ENCODE assay signal across 11 cellular contexts in genomic region chr18:56168049-56168781, GRCh38.
DNase-seq lines count a peak whose midpoint lies in the region; ATAC-seq and TF ChIP-seq lines count a peak whose summit lies in the region.
"Had no signal": no experiment of that assay in that cellular context is flagged by ENCODE, and none has a peak within 500 bp of the region (broad histone marks: within the 10 kb centered on the region; RNA-seq: fewer than 3 reads in every experiment).

No MANE protein-coding gene starts in this region.

- H3K36me3 ChIP-seq in HUES48 (ENCODE audit: control insufficient read depth, insufficient read depth, low read length), result no peaks in the 10 kb centered on the region
- no peaks in the 10 kb centered on the region for H3K36me3 ChIP-seq in colonic mucosa
- H3K36me3 ChIP-seq in left lung, result no peaks in the 10 kb centered on the region
- no peaks in the 10 kb centered on the region for H3K36me3 ChIP-seq in tibial artery

- ATAC-seq in left lung (peak; percentile 21), GM19035 (IDR thresholded peaks at IDR 0.05; ENCODE audit: unreplicated experiment) (no peak), HG03175 (IDR thresholded peaks at IDR 0.05; ENCODE audit: unreplicated experiment) (no peak), HG02623 (IDR thresholded peaks at IDR 0.05; ENCODE audit: unreplicated experiment) (no peak)

- no peak for DNase-seq in colonic mucosa
- DNase-seq in left lung, result no peak
- no peak for DNase-seq in tibial artery
- DNase-seq in DMS79 (lab: John Stamatoyannopoulos, UW), result no peak
- DNase-seq: activated naive CD4-positive, alpha-beta T cell treated with Interleukin-2 at 50 U/mL for 16 hours; NCI-H1048; stimulated activated CD4-positive, alpha-beta T cell treated with anti-CD3 and anti-CD28 coated beads, Interleukin-4, amount 100 ng/mL, for 4 hours had no signal

- H3K27ac ChIP-seq in HUES48 (ENCODE audit: low read depth, low read length) (peak overlapping the region; percentile 85), colonic mucosa (peak overlapping the region; percentile 60), left lung (peak overlapping the region; percentile 13 to 77), tibial artery (peak overlapping the region; percentile 36 to 45)

- intact Hi-C loops in colonic mucosa (cut with DNase I), result no loop called here
- intact Hi-C loops in left lung (cut with DNase I), result no loop called here
- intact Hi-C loops in tibial artery (cut with DNase I; ENCODE audit: low total_unique reads), result no loop called here

- no peak overlapping the region for H3K4me3 ChIP-seq in HUES48 (ENCODE audit: low read depth, low read length)
- no peak overlapping the region for H3K4me3 ChIP-seq in colonic mucosa
- no peak overlapping the region for H3K4me3 ChIP-seq in left lung
- no peak overlapping the region for H3K4me3 ChIP-seq in tibial artery

- 0 out of 2 replicates have a peak overlapping the region, but pooled peaks have one; percentile 18 for H3K9ac ChIP-seq in HUES48 (ENCODE audit: low read depth, low read length)
- no peak overlapping the region for H3K9ac ChIP-seq in colonic mucosa (ENCODE audit: low read depth in 2 of 2, low read length in 2 of 2)

- H3K9me3 ChIP-seq in HUES48 (ENCODE audit: control insufficient read depth, insufficient read depth, low read length) (no peaks in the 10 kb centered on the region), colonic mucosa (no peaks in the 10 kb centered on the region), left lung (no peaks in the 10 kb centered on the region), tibial artery (no peaks in the 10 kb centered on the region)

- H3K27me3 ChIP-seq in HUES48 (ENCODE audit: control insufficient read depth, insufficient read depth, low read length) (no peaks in the 10 kb centered on the region), colonic mucosa (no peaks in the 10 kb centered on the region), left lung (no peaks in the 10 kb centered on the region), tibial artery (no peaks in the 10 kb centered on the region)

- H3K4me1 ChIP-seq in HUES48 (ENCODE audit: control insufficient read depth, insufficient read depth, low read length) (peaks cover 28% of the 10 kb centered on the region), colonic mucosa (no peaks in the 10 kb centered on the region), left lung (peaks cover 0 to 8% of the 10 kb centered on the region in 2 donors), tibial artery (peaks cover 0 to 24% (median 12%) of the 10 kb centered on the region in 4 donors)

- TF ChIP-seq CTCF in colonic mucosa (IDR thresholded peaks at IDR 0.05), result no peak
- no peak for TF ChIP-seq CTCF in left lung (IDR thresholded peaks at IDR 0.05)
- no peak for TF ChIP-seq CTCF in tibial artery (IDR thresholded peaks at IDR 0.05)
